Comparison of ENCODE assay signal across 12 cellular contexts in the genomic region with DNA sequence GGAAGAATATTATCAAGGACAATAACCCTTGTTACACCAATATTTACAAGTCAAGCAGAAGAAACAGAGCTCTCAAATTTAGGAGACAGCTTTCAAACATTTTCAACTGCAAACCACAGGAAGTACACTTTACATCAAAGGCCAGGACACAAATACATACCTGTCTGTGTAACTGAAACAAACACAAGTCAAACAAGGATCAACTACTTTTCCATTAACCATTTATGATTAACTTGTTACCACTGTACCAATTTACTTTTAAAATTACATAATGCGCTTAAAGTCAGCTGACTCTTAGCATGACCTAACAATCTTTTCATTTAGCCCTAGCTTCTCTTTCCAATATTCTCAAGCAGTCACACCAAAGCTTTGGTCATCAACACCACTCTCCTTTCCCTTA. TPM values are rescaled to one million over a fixed set of nuclear protein-coding genes. Genes with fewer than 3 reads are reported as not detected.
DNase-seq lines count a peak whose midpoint lies in the region; ATAC-seq, FAIRE-seq and TF ChIP-seq lines count a peak whose summit lies in the region.
"Had no signal": no experiment of that assay in that cellular context is flagged by ENCODE, and none has a peak within 500 bp of the region (broad histone marks: within the 10 kb centered on the region; RNA-seq: fewer than 3 reads in every experiment).

No MANE protein-coding gene starts in this region.

- ATAC-seq in GM19035 (IDR thresholded peaks at IDR 0.05; ENCODE audit: unreplicated experiment) (peak; percentile 52), HG03432 (IDR thresholded peaks at IDR 0.05; ENCODE audit: unreplicated experiment) (peak; percentile 68), Right ventricle myocardium superior (ENCODE audit: poor library complexity) (no peak)
- ATAC-seq in central memory CD8-positive, alpha-beta T cell (replicated peaks; ENCODE audit: extremely low read depth, poor library complexity, severe bottlenecking): peak; percentile 54

- no peaks in the 10 kb centered on the region for H3K9me3 Mint-ChIP-seq in CD4-positive, alpha-beta memory T cell
- no peaks in the 10 kb centered on the region for H3K9me3 Mint-ChIP-seq in central memory CD8-positive, alpha-beta T cell

- CTCF ChIA-PET in CD4-positive, alpha-beta memory T cell (lab: Charles Lee; ENCODE audit: partially characterized antibody): interaction anchor here (0.6 to 1.3 kb wide), 3 partner anchors 41 to 184 kb away, joined by 3 read pairs; partner anchors contain the start of gene TRIM33

- H3K4me3 ChIP-seq in CD4-positive, alpha-beta memory T cell (ENCODE audit: low read length in 2 of 2): no peak overlapping the region
- H3K4me3 ChIP-seq: BLaER1 treated with 17β-estradiol and CSF1 and Interleukin-3, amounts not matched to agents 10 nM and 100 nM; smooth muscle cell had no signal

- no peaks in the 10 kb centered on the region for H3K27me3 ChIP-seq in CD4-positive, alpha-beta memory T cell (ENCODE audit: insufficient read depth, low read length)
- H3K27me3 ChIP-seq: BLaER1 treated with 17β-estradiol and CSF1 and Interleukin-3, amounts not matched to agents 10 nM and 100 nM had no signal

- H3K4me1 Mint-ChIP-seq in CD4-positive, alpha-beta memory T cell: peaks cover 50 to 68% (median 58%) of the 10 kb centered on the region in 4 donors
- H3K4me1 Mint-ChIP-seq in central memory CD8-positive, alpha-beta T cell: peaks cover 51% of the 10 kb centered on the region

- H3K9me3 ChIP-seq in CD4-positive, alpha-beta memory T cell (ENCODE audit: control insufficient read depth in 1 of 2, low read length in 2 of 2): no peaks in the 10 kb centered on the region

- DNase-seq in CD4-positive, alpha-beta memory T cell: peak in 4 of 5 donors; percentile 10 to 27 (median 16)
- DNase-seq in central memory CD8-positive, alpha-beta T cell (ENCODE audit: low spot score in 2 of 2): no peak
- DNase-seq in activated CD4-positive, CD25-positive, alpha-beta regulatory T cell treated with anti-CD3 and anti-CD28 coated beads, Interleukin-2, amount 50 U/mL, for 72 hours: no peak
- no peak for DNase-seq in AG20443 (ENCODE audit: low spot score)
- no peak for DNase-seq in Right ventricle myocardium superior
- DNase-seq in GM12892 (ENCODE audit: insufficient read length): no peak
- DNase-seq: naive B cell, NCI-H524 had no signal

- peak overlapping the region in 6 of 8 donors; percentile 10 to 74 (median 58) for H3K4me3 Mint-ChIP-seq in CD4-positive, alpha-beta memory T cell
- peak overlapping the region; percentile 2 for H3K4me3 Mint-ChIP-seq in central memory CD8-positive, alpha-beta T cell

- H3K27ac ChIP-seq in CD4-positive, alpha-beta memory T cell (ENCODE audit: low read depth, low read length): no peak overlapping the region
- H3K27ac ChIP-seq: BLaER1 treated with 17β-estradiol and CSF1 and Interleukin-3, amounts not matched to agents 10 nM and 100 nM had no signal

- intact Hi-C loops in CD4-positive, alpha-beta memory T cell (cut with micrococcal nuclease): loop anchor here (2.0 kb wide), 1 partner anchor 43 kb away; the partner anchor contains the start of gene TRIM33
- intact Hi-C loops in Right ventricle myocardium superior (cut with DNase I): no loop called here

- H3K27ac Mint-ChIP-seq in CD4-positive, alpha-beta memory T cell: peak overlapping the region; percentile 3 to 82 (median 30)
- peak overlapping the region; percentile 77 for H3K27ac Mint-ChIP-seq in central memory CD8-positive, alpha-beta T cell (ENCODE audit: low read depth)

- H3K36me3 Mint-ChIP-seq in CD4-positive, alpha-beta memory T cell: peaks cover 11 to 14% of the 10 kb centered on the region in 2 donors
- H3K36me3 Mint-ChIP-seq in central memory CD8-positive, alpha-beta T cell (ENCODE audit: insufficient read depth): peaks cover 2% of the 10 kb centered on the region

- no peak for TF ChIP-seq POLR2A in GM12892 (IDR thresholded peaks at IDR 0.05; ENCODE audit: low read depth, low read length)

- H3K4me1 ChIP-seq in CD4-positive, alpha-beta memory T cell (ENCODE audit: insufficient read depth, low read length): peaks cover 45% of the 10 kb centered on the region

- FAIRE-seq in GM12892 (lab: Jason Lieb, UNC): no peak

- no peaks in the 10 kb centered on the region for H3K36me3 ChIP-seq in CD4-positive, alpha-beta memory T cell (ENCODE audit: insufficient read depth, low read length)

- POLR2A ChIA-PET in CD4-positive, alpha-beta memory T cell (lab: Charles Lee; ENCODE audit: partially characterized antibody): interaction anchor here (3.6 kb wide), 1 partner anchor 44 kb away, joined by 18 read pairs; the partner anchor contains the start of gene TRIM33

- H3K27me3 Mint-ChIP-seq in CD4-positive, alpha-beta memory T cell: no peaks in the 10 kb centered on the region
- H3K27me3 Mint-ChIP-seq in central memory CD8-positive, alpha-beta T cell: no peaks in the 10 kb centered on the region
- H3K27me3 Mint-ChIP-seq: naive B cell had no signal

RNA-seq across cellular contexts. Expression of gene TRIM33, which starts 43.5 kb away (rescaled TPM):
- 10 to 100 TPM; 50.6 to 54.4 TPM for total RNA-seq in CD4-positive, alpha-beta memory T cell
- 10 to 100 TPM; 26.8 to 33.6 TPM for polyA plus RNA-seq in CD4-positive, alpha-beta memory T cell
- 13.3 TPM for total RNA-seq in Right ventricle myocardium superior
- 18.6 TPM for polyA plus RNA-seq in GM12892 (2012; ENCODE audit: missing spikeins)

Comparison
In these comparisons a context has a peak if more than half of its experiments do, and no peak if none do; other contexts are left out.
1. DNase-seq: peak in CD4-positive, alpha-beta memory T cell (4 of 5); none in central memory CD8-positive, alpha-beta T cell (0 of 2), activated CD4-positive, CD25-positive, alpha-beta regulatory T cell treated with anti-CD3 and anti-CD28 coated beads, Interleukin-2, amount 50 U/mL, for 72 hours (single experiment), AG20443 (single experiment), Right ventricle myocardium superior (single experiment) and GM12892 (single experiment).